In genomic region chr1:7549693-7550161, GRCh38 we compare ENCODE assay signal across 10 cellular contexts.
DNase-seq lines count a peak whose midpoint lies in the region; ATAC-seq, FAIRE-seq and TF ChIP-seq lines count a peak whose summit lies in the region.
"Had no signal": no experiment of that assay in that cellular context is flagged by ENCODE, and none has a peak within 500 bp of the region (broad histone marks: within the 10 kb centered on the region; RNA-seq: fewer than 3 reads in every experiment).

No MANE protein-coding gene starts in this region.

- H3K4me2 ChIP-seq in BLaER1 = peak overlapping the region; percentile 99

- H3K4me1 Mint-ChIP-seq in activated naive CD8-positive, alpha-beta T cell treated with anti-CD3 and anti-CD28 coated beads for 36 hours = peaks cover 12% of the 10 kb centered on the region
- peaks cover 8 to 20% of the 10 kb centered on the region in 2 donors for H3K4me1 Mint-ChIP-seq in natural killer cell treated with Interleukin-12 subunit alpha and Interleukin-12 subunit beta and Interleukin-15 and Interleukin-18, amount 100 ng/mL, for 72 hours (ENCODE audit: low read depth in 2 of 2)

- peak overlapping the region; percentile 33 for H3K4me3 Mint-ChIP-seq in activated naive CD8-positive, alpha-beta T cell treated with anti-CD3 and anti-CD28 coated beads for 36 hours
- peak overlapping the region; percentile 42 for H3K4me3 Mint-ChIP-seq in natural killer cell treated with Interleukin-12 subunit alpha and Interleukin-12 subunit beta and Interleukin-15 and Interleukin-18, amount 100 ng/mL, for 72 hours

- peaks cover 70% of the 10 kb centered on the region for H3K4me1 ChIP-seq in BLaER1

- peak overlapping the region; percentile 94 for H3K27ac Mint-ChIP-seq in activated naive CD8-positive, alpha-beta T cell treated with anti-CD3 and anti-CD28 coated beads for 36 hours
- peak overlapping the region; percentile 74 to 81 for H3K27ac Mint-ChIP-seq in natural killer cell treated with Interleukin-12 subunit alpha and Interleukin-12 subunit beta and Interleukin-15 and Interleukin-18, amount 100 ng/mL, for 72 hours

- H3K36me3 ChIP-seq in BLaER1 = no peaks in the 10 kb centered on the region

- peak in 1 of 2 donors; percentile 37 for ATAC-seq in natural killer cell treated with Interleukin-12 subunit alpha and Interleukin-12 subunit beta and Interleukin-15 and Interleukin-18, amount 100 ng/mL, for 72 hours
- no peak for ATAC-seq in GM19397 (IDR thresholded peaks at IDR 0.05; ENCODE audit: unreplicated experiment)

- peaks cover 12% of the 10 kb centered on the region for H3K9me3 ChIP-seq in BLaER1

- H4K20me1 ChIP-seq in BLaER1 = no peaks in the 10 kb centered on the region

- H3K9ac ChIP-seq in BLaER1 = peak overlapping the region; percentile 67

- no peak for TF ChIP-seq POLR2A in GM12891 (IDR thresholded peaks at IDR 0.05; ENCODE audit: low read depth, low read length)

- H3K4me3 ChIP-seq in BLaER1 = peak overlapping the region; percentile 47; the same call in 1 of the 2 replicates

- H3K27me3 Mint-ChIP-seq in activated naive CD8-positive, alpha-beta T cell treated with anti-CD3 and anti-CD28 coated beads for 36 hours = peaks cover 18% of the 10 kb centered on the region
- peaks cover 8 to 9% of the 10 kb centered on the region in 2 donors for H3K27me3 Mint-ChIP-seq in natural killer cell treated with Interleukin-12 subunit alpha and Interleukin-12 subunit beta and Interleukin-15 and Interleukin-18, amount 100 ng/mL, for 72 hours

- DNase-seq in HK-2 (ENCODE audit: unreplicated experiment) (peak; percentile 24), GM12891 (ENCODE audit: insufficient read length, low spot score) (no peak), nucleus accumbens (lab: John Stamatoyannopoulos, UW) (no peak), RPMI8226 (no peak)
- DNase-seq in activated naive CD8-positive, alpha-beta T cell treated with anti-CD3 and anti-CD28 coated beads for 36 hours = no peak
- peak; percentile 8 for DNase-seq in natural killer cell treated with Interleukin-12 subunit alpha and Interleukin-12 subunit beta and Interleukin-15 and Interleukin-18, amount 100 ng/mL, for 72 hours (ENCODE audit: low spot score)
- DNase-seq: NCI-H526 had no signal

- peak overlapping the region; percentile 89 for H3K27ac ChIP-seq in BLaER1
- H3K27ac ChIP-seq: HL-60 had no signal

- no peak for FAIRE-seq in GM12891 (lab: Jason Lieb, UNC)

- no peaks in the 10 kb centered on the region for H3K9me3 Mint-ChIP-seq in activated naive CD8-positive, alpha-beta T cell treated with anti-CD3 and anti-CD28 coated beads for 36 hours
- no peaks in the 10 kb centered on the region for H3K9me3 Mint-ChIP-seq in natural killer cell treated with Interleukin-12 subunit alpha and Interleukin-12 subunit beta and Interleukin-15 and Interleukin-18, amount 100 ng/mL, for 72 hours

- H3K36me3 Mint-ChIP-seq in activated naive CD8-positive, alpha-beta T cell treated with anti-CD3 and anti-CD28 coated beads for 36 hours = no peaks in the 10 kb centered on the region
- no peaks in the 10 kb centered on the region for H3K36me3 Mint-ChIP-seq in natural killer cell treated with Interleukin-12 subunit alpha and Interleukin-12 subunit beta and Interleukin-15 and Interleukin-18, amount 100 ng/mL, for 72 hours

- H3K27me3 ChIP-seq in BLaER1 = no peaks in the 10 kb centered on the region

TF ChIP-seq in GM12891, 5 proteins besides CTCF, POLR2A, EP300 and RAD21:
- no peak for TF ChIP-seq POU2F2 (IDR thresholded peaks at IDR 0.05; ENCODE audit: low read depth, low read length)
- no peak for TF ChIP-seq TAF1 (IDR thresholded peaks at IDR 0.05; ENCODE audit: low read depth, low read length)
- no peak for TF ChIP-seq SPI1 (IDR thresholded peaks at IDR 0.05; ENCODE audit: low read depth, low read length)
- TF ChIP-seq PAX5 (IDR thresholded peaks at IDR 0.05; ENCODE audit: insufficient read depth, low read length, severe bottlenecking) = no peak
- no peak for TF ChIP-seq POLR2AphosphoS5 (IDR thresholded peaks at IDR 0.05; ENCODE audit: low read depth, low read length)

Comparison
In these comparisons a context has a peak if more than half of its experiments do, and no peak if none do; other contexts are left out.
1. DNase-seq: peak in HK-2 (single experiment) and natural killer cell treated with Interleukin-12 subunit alpha and Interleukin-12 subunit beta and Interleukin-15 and Interleukin-18, amount 100 ng/mL, for 72 hours (single experiment); none in activated naive CD8-positive, alpha-beta T cell treated with anti-CD3 and anti-CD28 coated beads for 36 hours (single experiment), GM12891 (single experiment), nucleus accumbens (0 of 56) and RPMI8226 (single experiment).